In the genomic region with DNA sequence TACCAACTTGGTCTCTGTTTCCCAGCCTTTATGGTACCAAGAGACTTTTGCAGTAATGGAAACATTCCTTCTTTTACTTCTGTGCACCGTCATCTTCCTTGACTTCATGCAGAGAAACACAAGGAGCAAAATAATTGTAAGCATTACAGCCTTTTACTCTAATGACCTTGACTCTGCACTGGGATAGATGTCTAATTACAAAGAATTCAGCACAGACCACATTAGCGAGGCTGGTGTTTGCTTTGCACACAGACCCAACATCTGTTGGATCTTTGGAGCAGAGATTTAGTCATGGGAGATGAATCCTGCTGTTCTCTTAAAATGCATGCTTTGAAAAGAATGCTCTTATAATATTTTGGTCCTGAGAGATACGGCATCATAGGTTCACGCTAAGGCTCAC, we compare ENCODE assay signal across 1 cellular context.
TF ChIP-seq lines count a peak whose summit lies in the region.

No MANE protein-coding gene starts in this region.

TF ChIP-seq in IMR-90, 13 proteins besides CTCF, POLR2A, EP300 and RAD21:
- TF ChIP-seq CHD1 (IDR thresholded peaks at IDR 0.05; ENCODE audit: low read depth, low read length) (no peak), MAZ (IDR thresholded peaks at IDR 0.05; ENCODE audit: borderline replicate concordance, low read depth, low read length) (no peak), SMC3 (IDR thresholded peaks at IDR 0.05; ENCODE audit: low read depth, low read length) (no peak), RFX5 (IDR thresholded peaks at IDR 0.05; ENCODE audit: low read depth, low read length) (no peak), BHLHE40 (IDR thresholded peaks at IDR 0.05; ENCODE audit: low read depth, low read length) (no peak), MXI1 (IDR thresholded peaks at IDR 0.05; ENCODE audit: borderline replicate concordance, low read depth, low read length) (no peak), FOS (IDR thresholded peaks at IDR 0.05; ENCODE audit: low read depth, low read length) (no peak), MAFK (IDR thresholded peaks at IDR 0.05; ENCODE audit: low read depth, low read length) (no peak), RCOR1 (IDR thresholded peaks at IDR 0.05; ENCODE audit: insufficient replicate concordance, low read length) (no peak), CEBPB (IDR thresholded peaks at IDR 0.05; ENCODE audit: low read depth, low read length) (no peak), NFE2L2 (IDR thresholded peaks at IDR 0.05; ENCODE audit: low read depth, low read length) (no peak)
- TF ChIP-seq, protein P1, sequence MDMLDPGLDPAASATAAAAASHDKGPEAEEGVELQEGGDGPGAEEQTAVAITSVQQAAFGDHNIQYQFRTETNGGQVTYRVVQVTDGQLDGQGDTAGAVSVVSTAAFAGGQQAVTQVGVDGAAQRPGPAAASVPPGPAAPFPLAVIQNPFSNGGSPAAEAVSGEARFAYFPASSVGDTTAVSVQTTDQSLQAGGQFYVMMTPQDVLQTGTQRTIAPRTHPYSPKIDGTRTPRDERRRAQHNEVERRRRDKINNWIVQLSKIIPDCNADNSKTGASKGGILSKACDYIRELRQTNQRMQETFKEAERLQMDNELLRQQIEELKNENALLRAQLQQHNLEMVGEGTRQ (IDR thresholded peaks at IDR 0.05; ENCODE audit: low read depth, low read length): no peak
- TF ChIP-seq, protein P2, sequence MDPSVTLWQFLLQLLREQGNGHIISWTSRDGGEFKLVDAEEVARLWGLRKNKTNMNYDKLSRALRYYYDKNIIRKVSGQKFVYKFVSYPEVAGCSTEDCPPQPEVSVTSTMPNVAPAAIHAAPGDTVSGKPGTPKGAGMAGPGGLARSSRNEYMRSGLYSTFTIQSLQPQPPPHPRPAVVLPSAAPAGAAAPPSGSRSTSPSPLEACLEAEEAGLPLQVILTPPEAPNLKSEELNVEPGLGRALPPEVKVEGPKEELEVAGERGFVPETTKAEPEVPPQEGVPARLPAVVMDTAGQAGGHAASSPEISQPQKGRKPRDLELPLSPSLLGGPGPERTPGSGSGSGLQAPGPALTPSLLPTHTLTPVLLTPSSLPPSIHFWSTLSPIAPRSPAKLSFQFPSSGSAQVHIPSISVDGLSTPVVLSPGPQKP (IDR thresholded peaks at IDR 0.05; ENCODE audit: borderline replicate concordance, low read depth, low read length): no peak
